ENCODE assay signal across 1 cellular context in the genomic region with DNA sequence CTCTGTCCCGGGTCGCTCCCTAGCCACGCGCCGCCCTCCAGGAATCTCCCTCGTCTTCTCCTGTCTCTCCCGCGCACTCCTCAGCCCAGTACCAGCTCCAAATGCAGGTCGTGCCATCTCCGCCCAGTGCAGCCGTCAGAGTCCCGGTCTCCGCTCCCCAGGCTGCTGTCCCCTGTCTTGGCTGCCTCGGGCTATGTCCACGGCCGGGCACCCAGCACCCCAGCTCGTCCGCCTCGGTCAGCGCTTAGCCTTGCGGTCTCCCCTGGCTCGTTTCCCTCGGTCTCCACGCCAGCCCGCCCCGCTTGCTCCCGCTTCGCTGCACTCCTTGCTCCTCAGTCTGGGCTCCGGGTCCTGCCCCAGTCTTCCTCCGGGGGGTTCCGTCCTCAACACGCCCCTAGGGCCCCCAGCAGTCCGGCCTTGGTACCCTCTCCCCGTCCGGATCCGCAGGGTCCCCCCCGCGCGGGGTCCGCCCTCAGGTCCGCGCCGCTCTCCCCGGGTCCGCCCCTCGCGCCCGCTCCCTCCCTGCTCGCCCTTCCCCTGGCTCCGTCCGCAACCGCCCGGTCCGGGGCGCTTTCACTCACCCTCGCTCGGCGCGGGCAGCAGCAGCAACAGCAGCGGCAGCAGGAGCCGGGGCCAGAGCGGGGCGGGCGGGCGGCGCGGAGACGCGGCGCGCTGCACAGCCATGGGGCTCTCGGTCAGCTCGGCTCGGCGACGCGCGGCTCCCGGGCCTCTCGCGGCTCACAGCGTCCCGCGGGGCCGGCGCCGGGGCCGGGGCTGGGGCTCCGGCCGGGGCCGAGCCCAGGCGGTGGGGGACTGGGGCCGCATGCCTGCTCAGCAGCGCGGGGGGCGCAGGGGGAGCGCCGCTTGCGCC.
A peak's percentile ranks its signal among the peaks of the same experiment; 100 is the strongest.
TF ChIP-seq lines count a peak whose summit lies in the region.

No MANE protein-coding gene starts in this region.

TF ChIP-seq in HepG2, 621 proteins besides CTCF, POLR2A, EP300 and RAD21 (continued from another document and continues in another):
- TF ChIP-seq, protein P1, sequence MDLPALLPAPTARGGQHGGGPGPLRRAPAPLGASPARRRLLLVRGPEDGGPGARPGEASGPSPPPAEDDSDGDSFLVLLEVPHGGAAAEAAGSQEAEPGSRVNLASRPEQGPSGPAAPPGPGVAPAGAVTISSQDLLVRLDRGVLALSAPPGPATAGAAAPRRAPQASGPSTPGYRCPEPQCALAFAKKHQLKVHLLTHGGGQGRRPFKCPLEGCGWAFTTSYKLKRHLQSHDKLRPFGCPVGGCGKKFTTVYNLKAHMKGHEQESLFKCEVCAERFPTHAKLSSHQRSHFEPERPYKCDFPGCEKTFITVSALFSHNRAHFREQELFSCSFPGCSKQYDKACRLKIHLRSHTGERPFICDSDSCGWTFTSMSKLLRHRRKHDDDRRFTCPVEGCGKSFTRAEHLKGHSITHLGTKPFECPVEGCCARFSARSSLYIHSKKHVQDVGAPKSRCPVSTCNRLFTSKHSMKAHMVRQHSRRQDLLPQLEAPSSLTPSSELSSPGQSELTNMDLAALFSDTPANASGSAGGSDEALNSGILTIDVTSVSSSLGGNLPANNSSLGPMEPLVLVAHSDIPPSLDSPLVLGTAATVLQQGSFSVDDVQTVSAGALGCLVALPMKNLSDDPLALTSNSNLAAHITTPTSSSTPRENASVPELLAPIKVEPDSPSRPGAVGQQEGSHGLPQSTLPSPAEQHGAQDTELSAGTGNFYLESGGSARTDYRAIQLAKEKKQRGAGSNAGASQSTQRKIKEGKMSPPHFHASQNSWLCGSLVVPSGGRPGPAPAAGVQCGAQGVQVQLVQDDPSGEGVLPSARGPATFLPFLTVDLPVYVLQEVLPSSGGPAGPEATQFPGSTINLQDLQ (CRISPR knock-in tag; IDR thresholded peaks at IDR 0.05), result 0 out of 2 replicates have a peak, but pooled peaks have one; percentile 65
- TF ChIP-seq ZNF678 (CRISPR knock-in tag; IDR thresholded peaks at IDR 0.05) (no peak), GATA4 (IDR thresholded peaks at IDR 0.05; ENCODE audit: borderline replicate concordance, low read depth) (no peak), HCFC1 (IDR thresholded peaks at IDR 0.05; ENCODE audit: low read depth, low read length) (no peak), ZC3H13 (CRISPR knock-in tag; IDR thresholded peaks at IDR 0.05) (no peak), CSRNP1 (CRISPR knock-in tag; IDR thresholded peaks at IDR 0.05) (no peak), KLF16 (CRISPR knock-in tag; IDR thresholded peaks at IDR 0.05) (no peak; a peak in 1 of 4 replicates), ZNF317 (CRISPR knock-in tag; IDR thresholded peaks at IDR 0.05) (no peak), ZNF230 (CRISPR knock-in tag; IDR thresholded peaks at IDR 0.05) (0 out of 2 replicates have a peak, but pooled peaks have one; percentile 29), U2AF1 (optimal IDR thresholded peaks at IDR 0.05; ENCODE audit: low read depth, low read length) (no peak), ISL2 (CRISPR knock-in tag; IDR thresholded peaks at IDR 0.05) (no peak), ZNF24 (IDR thresholded peaks at IDR 0.05) (no peak), ZNF292 (CRISPR knock-in tag; IDR thresholded peaks at IDR 0.05; ENCODE audit: borderline replicate concordance, low read depth) (peak; percentile 94), TOE1 (CRISPR knock-in tag; IDR thresholded peaks at IDR 0.05) (no peak), ZNF124 (CRISPR knock-in tag; IDR thresholded peaks at IDR 0.05) (no peak), ZNF776 (CRISPR knock-in tag; IDR thresholded peaks at IDR 0.05) (0 out of 2 replicates have a peak, but pooled peaks have one; percentile 6), SRF (IDR thresholded peaks at IDR 0.05; ENCODE audit: low read depth, low read length) (no peak), ZC3H4 (CRISPR knock-in tag; IDR thresholded peaks at IDR 0.05; ENCODE audit: borderline replicate concordance) (no peak), PAX8 (CRISPR knock-in tag; IDR thresholded peaks at IDR 0.05; ENCODE audit: borderline replicate concordance) (peak; percentile 20; the same call in 1 of the 2 replicates), BCL6 (CRISPR knock-in tag; IDR thresholded peaks at IDR 0.05) (peak; percentile 18), HNF4A (CRISPR knock-in tag; IDR thresholded peaks at IDR 0.05) (no peak), RFXAP (CRISPR knock-in tag; IDR thresholded peaks at IDR 0.05; ENCODE audit: borderline replicate concordance) (no peak; the same call in 1 of the 2 replicates), SP5 (CRISPR knock-in tag; IDR thresholded peaks at IDR 0.05; ENCODE audit: borderline replicate concordance, low read depth) (0 out of 2 replicates have a peak, but pooled peaks have one; percentile 21), NFIC (IDR thresholded peaks at IDR 0.05; ENCODE audit: low read length) (no peak), IKZF4 (CRISPR knock-in tag; IDR thresholded peaks at IDR 0.05; ENCODE audit: borderline replicate concordance, low read depth, not compliant biosample characterization) (no peak), DR1 (CRISPR knock-in tag; IDR thresholded peaks at IDR 0.05) (no peak), ZNF17 (CRISPR knock-in tag; IDR thresholded peaks at IDR 0.05) (no peak), MTA1 (CRISPR knock-in tag; IDR thresholded peaks at IDR 0.05; ENCODE audit: borderline replicate concordance) (0 out of 2 replicates have a peak, but pooled peaks have one; percentile 46), MLLT10 (CRISPR knock-in tag; IDR thresholded peaks at IDR 0.05) (no peak), ZNF121 (CRISPR knock-in tag; IDR thresholded peaks at IDR 0.05) (no peak), MTF2 (CRISPR knock-in tag; IDR thresholded peaks at IDR 0.05; ENCODE audit: borderline replicate concordance) (peak; percentile 81; the same call in 1 of the 2 replicates), ZGPAT (CRISPR knock-in tag; IDR thresholded peaks at IDR 0.05) (0 out of 2 replicates have a peak, but pooled peaks have one; percentile 37)
- TF ChIP-seq, protein P2, sequence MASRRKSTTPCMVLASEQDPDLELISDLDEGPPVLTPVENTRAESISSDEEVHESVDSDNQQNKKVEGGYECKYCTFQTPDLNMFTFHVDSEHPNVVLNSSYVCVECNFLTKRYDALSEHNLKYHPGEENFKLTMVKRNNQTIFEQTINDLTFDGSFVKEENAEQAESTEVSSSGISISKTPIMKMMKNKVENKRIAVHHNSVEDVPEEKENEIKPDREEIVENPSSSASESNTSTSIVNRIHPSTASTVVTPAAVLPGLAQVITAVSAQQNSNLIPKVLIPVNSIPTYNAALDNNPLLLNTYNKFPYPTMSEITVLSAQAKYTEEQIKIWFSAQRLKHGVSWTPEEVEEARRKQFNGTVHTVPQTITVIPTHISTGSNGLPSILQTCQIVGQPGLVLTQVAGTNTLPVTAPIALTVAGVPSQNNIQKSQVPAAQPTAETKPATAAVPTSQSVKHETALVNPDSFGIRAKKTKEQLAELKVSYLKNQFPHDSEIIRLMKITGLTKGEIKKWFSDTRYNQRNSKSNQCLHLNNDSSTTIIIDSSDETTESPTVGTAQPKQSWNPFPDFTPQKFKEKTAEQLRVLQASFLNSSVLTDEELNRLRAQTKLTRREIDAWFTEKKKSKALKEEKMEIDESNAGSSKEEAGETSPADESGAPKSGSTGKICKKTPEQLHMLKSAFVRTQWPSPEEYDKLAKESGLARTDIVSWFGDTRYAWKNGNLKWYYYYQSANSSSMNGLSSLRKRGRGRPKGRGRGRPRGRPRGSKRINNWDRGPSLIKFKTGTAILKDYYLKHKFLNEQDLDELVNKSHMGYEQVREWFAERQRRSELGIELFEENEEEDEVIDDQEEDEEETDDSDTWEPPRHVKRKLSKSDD (CRISPR knock-in tag; IDR thresholded peaks at IDR 0.05; ENCODE audit: low read depth), result no peak
- TF ChIP-seq, protein P3, sequence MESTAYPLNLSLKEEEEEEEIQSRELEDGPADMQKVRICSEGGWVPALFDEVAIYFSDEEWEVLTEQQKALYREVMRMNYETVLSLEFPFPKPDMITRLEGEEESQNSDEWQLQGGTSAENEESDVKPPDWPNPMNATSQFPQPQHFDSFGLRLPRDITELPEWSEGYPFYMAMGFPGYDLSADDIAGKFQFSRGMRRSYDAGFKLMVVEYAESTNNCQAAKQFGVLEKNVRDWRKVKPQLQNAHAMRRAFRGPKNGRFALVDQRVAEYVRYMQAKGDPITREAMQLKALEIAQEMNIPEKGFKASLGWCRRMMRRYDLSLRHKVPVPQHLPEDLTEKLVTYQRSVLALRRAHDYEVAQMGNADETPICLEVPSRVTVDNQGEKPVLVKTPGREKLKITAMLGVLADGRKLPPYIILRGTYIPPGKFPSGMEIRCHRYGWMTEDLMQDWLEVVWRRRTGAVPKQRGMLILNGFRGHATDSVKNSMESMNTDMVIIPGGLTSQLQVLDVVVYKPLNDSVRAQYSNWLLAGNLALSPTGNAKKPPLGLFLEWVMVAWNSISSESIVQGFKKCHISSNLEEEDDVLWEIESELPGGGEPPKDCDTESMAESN (CRISPR knock-in tag; conservative IDR thresholded peaks at IDR 0.05), result 0 out of 2 replicates have a peak, but pooled peaks have one; percentile 21
- TF ChIP-seq, protein P4, sequence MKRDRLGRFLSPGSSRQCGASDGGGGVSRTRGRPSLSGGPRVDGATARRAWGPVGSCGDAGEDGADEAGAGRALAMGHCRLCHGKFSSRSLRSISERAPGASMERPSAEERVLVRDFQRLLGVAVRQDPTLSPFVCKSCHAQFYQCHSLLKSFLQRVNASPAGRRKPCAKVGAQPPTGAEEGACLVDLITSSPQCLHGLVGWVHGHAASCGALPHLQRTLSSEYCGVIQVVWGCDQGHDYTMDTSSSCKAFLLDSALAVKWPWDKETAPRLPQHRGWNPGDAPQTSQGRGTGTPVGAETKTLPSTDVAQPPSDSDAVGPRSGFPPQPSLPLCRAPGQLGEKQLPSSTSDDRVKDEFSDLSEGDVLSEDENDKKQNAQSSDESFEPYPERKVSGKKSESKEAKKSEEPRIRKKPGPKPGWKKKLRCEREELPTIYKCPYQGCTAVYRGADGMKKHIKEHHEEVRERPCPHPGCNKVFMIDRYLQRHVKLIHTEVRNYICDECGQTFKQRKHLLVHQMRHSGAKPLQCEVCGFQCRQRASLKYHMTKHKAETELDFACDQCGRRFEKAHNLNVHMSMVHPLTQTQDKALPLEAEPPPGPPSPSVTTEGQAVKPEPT (CRISPR knock-in tag; IDR thresholded peaks at IDR 0.05; ENCODE audit: low read depth), result no peak
- TF ChIP-seq, protein P5, sequence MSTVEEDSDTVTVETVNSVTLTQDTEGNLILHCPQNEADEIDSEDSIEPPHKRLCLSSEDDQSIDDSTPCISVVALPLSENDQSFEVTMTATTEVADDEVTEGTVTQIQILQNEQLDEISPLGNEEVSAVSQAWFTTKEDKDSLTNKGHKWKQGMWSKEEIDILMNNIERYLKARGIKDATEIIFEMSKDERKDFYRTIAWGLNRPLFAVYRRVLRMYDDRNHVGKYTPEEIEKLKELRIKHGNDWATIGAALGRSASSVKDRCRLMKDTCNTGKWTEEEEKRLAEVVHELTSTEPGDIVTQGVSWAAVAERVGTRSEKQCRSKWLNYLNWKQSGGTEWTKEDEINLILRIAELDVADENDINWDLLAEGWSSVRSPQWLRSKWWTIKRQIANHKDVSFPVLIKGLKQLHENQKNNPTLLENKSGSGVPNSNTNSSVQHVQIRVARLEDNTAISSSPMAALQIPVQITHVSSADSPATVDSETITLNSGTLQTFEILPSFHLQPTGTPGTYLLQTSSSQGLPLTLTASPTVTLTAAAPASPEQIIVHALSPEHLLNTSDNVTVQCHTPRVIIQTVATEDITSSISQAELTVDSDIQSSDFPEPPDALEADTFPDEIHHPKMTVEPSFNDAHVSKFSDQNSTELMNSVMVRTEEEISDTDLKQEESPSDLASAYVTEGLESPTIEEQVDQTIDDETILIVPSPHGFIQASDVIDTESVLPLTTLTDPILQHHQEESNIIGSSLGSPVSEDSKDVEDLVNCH (CRISPR knock-in tag; IDR thresholded peaks at IDR 0.05), result no peak
- TF ChIP-seq, protein P6, sequence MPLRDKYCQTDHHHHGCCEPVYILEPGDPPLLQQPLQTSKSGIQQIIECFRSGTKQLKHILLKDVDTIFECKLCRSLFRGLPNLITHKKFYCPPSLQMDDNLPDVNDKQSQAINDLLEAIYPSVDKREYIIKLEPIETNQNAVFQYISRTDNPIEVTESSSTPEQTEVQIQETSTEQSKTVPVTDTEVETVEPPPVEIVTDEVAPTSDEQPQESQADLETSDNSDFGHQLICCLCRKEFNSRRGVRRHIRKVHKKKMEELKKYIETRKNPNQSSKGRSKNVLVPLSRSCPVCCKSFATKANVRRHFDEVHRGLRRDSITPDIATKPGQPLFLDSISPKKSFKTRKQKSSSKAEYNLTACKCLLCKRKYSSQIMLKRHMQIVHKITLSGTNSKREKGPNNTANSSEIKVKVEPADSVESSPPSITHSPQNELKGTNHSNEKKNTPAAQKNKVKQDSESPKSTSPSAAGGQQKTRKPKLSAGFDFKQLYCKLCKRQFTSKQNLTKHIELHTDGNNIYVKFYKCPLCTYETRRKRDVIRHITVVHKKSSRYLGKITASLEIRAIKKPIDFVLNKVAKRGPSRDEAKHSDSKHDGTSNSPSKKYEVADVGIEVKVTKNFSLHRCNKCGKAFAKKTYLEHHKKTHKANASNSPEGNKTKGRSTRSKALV (CRISPR knock-in tag; IDR thresholded peaks at IDR 0.05), result peak; percentile 63; the same call in 1 of the 2 replicates
